Comparison of ENCODE assay signal across 9 cellular contexts in the genomic region with DNA sequence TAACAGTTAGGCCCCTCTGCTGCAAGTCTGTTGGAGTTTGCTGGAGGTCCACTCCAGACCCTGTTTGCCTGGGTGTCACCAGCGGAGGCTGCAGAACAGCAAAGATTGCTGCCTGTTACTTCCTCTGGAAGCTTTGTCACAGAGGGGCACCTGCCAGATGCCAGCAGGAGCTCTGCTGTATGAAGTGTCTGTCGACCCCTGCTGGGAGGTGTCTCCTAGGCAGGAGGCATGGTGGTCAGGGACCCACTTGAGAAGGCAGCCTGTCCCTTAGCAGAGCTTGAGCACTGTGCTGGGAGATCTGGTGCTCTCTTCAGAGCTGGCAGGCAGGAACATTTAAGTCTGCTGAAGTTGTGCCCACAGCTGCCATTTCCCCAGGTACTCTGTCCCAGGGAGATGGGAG. TPM values are rescaled to one million over a fixed set of nuclear protein-coding genes. Genes with fewer than 3 reads are reported as not detected.
"Had no signal": no experiment of that assay in that cellular context is flagged by ENCODE, and none has a peak within 500 bp of the region (broad histone marks: within the 10 kb centered on the region; RNA-seq: fewer than 3 reads in every experiment).

No MANE protein-coding gene starts in this region.

RNA-seq across cellular contexts. Expression of gene CD1C, which starts 7.3 kb away (rescaled TPM):
- total RNA-seq: HepG2, HT1080, IMR-90, K562, LHCN-M2, PC-3, SK-MEL-5 had no signal
- polyA plus RNA-seq: HepG2, IMR-90, K562, SK-N-SH had no signal

RNA-seq across cellular contexts. Expression of gene CD1A, which starts 28.2 kb away (rescaled TPM):
- total RNA-seq: HepG2, HT1080, IMR-90, K562, LHCN-M2, PC-3, SK-MEL-5 had no signal
- polyA plus RNA-seq: HepG2, IMR-90, K562, SK-N-SH had no signal

RNA-seq across cellular contexts. Expression of gene CD1B, which starts 48.9 kb away (rescaled TPM):
- total RNA-seq: HepG2, HT1080, IMR-90, K562, LHCN-M2, PC-3, SK-MEL-5, T-cell had no signal
- polyA plus RNA-seq: HepG2, IMR-90, K562, SK-N-SH had no signal
